17 cellular contexts compared by ENCODE assay signal in the genomic region with DNA sequence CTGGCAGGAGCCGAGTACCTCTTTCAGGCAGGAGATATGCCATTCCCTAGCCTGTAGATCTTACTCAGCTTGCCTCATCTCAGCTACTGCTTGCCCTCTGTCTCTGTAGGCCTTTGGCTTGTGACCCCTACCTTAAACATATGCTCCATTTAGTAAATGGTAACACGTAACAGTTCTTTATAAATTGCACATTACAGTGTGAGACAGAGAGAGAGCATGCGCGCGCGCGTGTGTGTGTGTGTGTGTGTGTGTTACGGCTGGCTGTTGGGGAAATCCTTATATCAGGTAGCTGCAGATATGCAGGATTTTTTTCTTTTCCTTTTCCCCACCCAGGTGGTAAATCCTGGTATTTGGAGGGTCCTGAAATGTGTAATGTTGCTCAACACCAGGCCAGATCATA. TPM values are rescaled to one million over a fixed set of nuclear protein-coding genes. Genes with fewer than 3 reads are reported as not detected.
DNase-seq lines count a peak whose midpoint lies in the region; ATAC-seq, FAIRE-seq and TF ChIP-seq lines count a peak whose summit lies in the region.
"Had no signal": no experiment of that assay in that cellular context is flagged by ENCODE, and none has a peak within 500 bp of the region (broad histone marks: within the 10 kb centered on the region; RNA-seq: fewer than 3 reads in every experiment).

No MANE protein-coding gene starts in this region.

- H3K4me1 ChIP-seq in A549 (peaks cover 88% of the 10 kb centered on the region), muscle layer of colon (ENCODE audit: insufficient read depth, low read length) (peaks cover 20% of the 10 kb centered on the region)

- TF ChIP-seq POLR2A in A549 (IDR thresholded peaks at IDR 0.05; ENCODE audit: low read length): no peak

- H3K27ac Mint-ChIP-seq in activated naive CD4-positive, alpha-beta T cell treated with anti-CD3 and anti-CD28 coated beads, Interleukin-2, amount 50 U/mL, for 72 hours: no peak overlapping the region
- no peak overlapping the region for H3K27ac Mint-ChIP-seq in activated T-helper 17 cell treated with anti-CD3 and anti-CD28 coated beads, Interleukin-2, amount 50 U/mL, for 72 hours
- H3K27ac Mint-ChIP-seq: HFFc6 had no signal

- no peaks in the 10 kb centered on the region for H3K9me3 Mint-ChIP-seq in activated naive CD4-positive, alpha-beta T cell treated with anti-CD3 and anti-CD28 coated beads, Interleukin-2, amount 50 U/mL, for 72 hours
- H3K9me3 Mint-ChIP-seq in activated T-helper 17 cell treated with anti-CD3 and anti-CD28 coated beads, Interleukin-2, amount 50 U/mL, for 72 hours: peaks cover 4% of the 10 kb centered on the region
- H3K9me3 Mint-ChIP-seq: HFFc6, naive B cell had no signal

- H3K9ac ChIP-seq in muscle layer of colon (ENCODE audit: low read length): no peak overlapping the region

- no peaks in the 10 kb centered on the region for H3K27me3 Mint-ChIP-seq in activated T-helper 17 cell treated with anti-CD3 and anti-CD28 coated beads, Interleukin-2, amount 50 U/mL, for 72 hours
- H3K27me3 Mint-ChIP-seq: naive B cell had no signal

- no peak for ATAC-seq in A549
- ATAC-seq in activated naive CD4-positive, alpha-beta T cell treated with anti-CD3 and anti-CD28 coated beads, Interleukin-2, amount 50 U/mL, for 72 hours: no peak
- ATAC-seq in activated T-helper 17 cell treated with anti-CD3 and anti-CD28 coated beads, Interleukin-2, amount 50 U/mL, for 72 hours (replicated peaks): no peak

- peak overlapping the region; percentile 76 for H3K4me2 ChIP-seq in A549

- H3K27me3 ChIP-seq in muscle layer of colon (ENCODE audit: control insufficient read depth in 1 of 2, insufficient read depth in 2 of 2, low read length in 2 of 2): peaks cover 0 to 11% of the 10 kb centered on the region in 2 donors

- 71% methylated on average over 8 of the region's 8 CpGs for WGBS in A549 (ENCODE audit: missing lambda C conversion rate)

- no peak for TF ChIP-seq RAD21 in A549 (conservative IDR thresholded peaks at IDR 0.05 in 1 of 2, IDR thresholded peaks at IDR 0.05 in 1 of 2)

- H3K4me3 ChIP-seq in A549 (no peak overlapping the region; the same call in 2 of the 3 replicates), coronary artery (no peak overlapping the region), muscle layer of colon (ENCODE audit: low read depth in 1 of 2, low read length in 2 of 2) (no peak overlapping the region)

- no peaks in the 10 kb centered on the region for H3K9me3 ChIP-seq in A549
- no peaks in the 10 kb centered on the region for H3K9me3 ChIP-seq in muscle layer of colon (ENCODE audit: low read length)

- peaks cover 30% of the 10 kb centered on the region for H3K4me1 Mint-ChIP-seq in activated T-helper 17 cell treated with anti-CD3 and anti-CD28 coated beads, Interleukin-2, amount 50 U/mL, for 72 hours

- peak overlapping the region; percentile 89 to 91 for H3K27ac ChIP-seq in A549
- H3K27ac ChIP-seq in coronary artery: peak overlapping the region; percentile 52 to 91
- peak overlapping the region; percentile 54 for H3K27ac ChIP-seq in muscle layer of colon (ENCODE audit: low read depth, low read length)

- TF ChIP-seq CTCF in A549 (IDR thresholded peaks at IDR 0.05) (no peak), coronary artery (IDR thresholded peaks at IDR 0.05) (no peak)

- TF ChIP-seq EP300 in A549 (IDR thresholded peaks at IDR 0.05): no peak; a peak in 1 of 5 replicates

- CTCF ChIA-PET in A549 (lab: Yijun Ruan, JAX): interaction anchor here (0.8 to 18.2 kb wide), 9 partner anchors 11 to 67 kb away, joined by 3 to 259 read pairs (median 10); partner anchors contain the start of genes CATSPERG and PPP1R14A

- peak in 1 of 2 experiments; percentile 68 for DNase-seq in A549 (ENCODE audit: low read depth in 1 of 2, low spot score in 1 of 2)
- DNase-seq in NCI-H69 (lab: John Stamatoyannopoulos, UW): peak; percentile 28
- DNase-seq in coronary artery (ENCODE audit: low spot score): no peak
- no peak for DNase-seq in HT-29 (ENCODE audit: low spot score)
- DNase-seq in HCEC 1CT: no peak
- DNase-seq in activated naive CD4-positive, alpha-beta T cell treated with anti-CD3 and anti-CD28 coated beads, Interleukin-2, amount 50 U/mL, for 72 hours (ENCODE audit: low spot score in 2 of 2): no peak
- DNase-seq: activated CD4-positive, alpha-beta T cell treated with anti-CD3 and anti-CD28 coated beads for 4 hours; DMS153; effector CD8-positive, alpha-beta T cell; HFFc6; naive B cell; NCI-H345 had no signal

- H3K36me3 Mint-ChIP-seq in activated naive CD4-positive, alpha-beta T cell treated with anti-CD3 and anti-CD28 coated beads, Interleukin-2, amount 50 U/mL, for 72 hours: peaks cover 5 to 10% of the 10 kb centered on the region in 2 donors
- H3K36me3 Mint-ChIP-seq in activated T-helper 17 cell treated with anti-CD3 and anti-CD28 coated beads, Interleukin-2, amount 50 U/mL, for 72 hours (ENCODE audit: low read depth): peaks cover 4% of the 10 kb centered on the region
- H3K36me3 Mint-ChIP-seq: naive B cell had no signal

- FAIRE-seq in A549 (lab: Jason Lieb, UNC): no peak
- FAIRE-seq: islet of Langerhans, RCC 7860 had no signal

- H3K36me3 ChIP-seq in muscle layer of colon (ENCODE audit: insufficient read depth, low read length): no peaks in the 10 kb centered on the region

- no peak overlapping the region for H3K4me3 Mint-ChIP-seq in activated T-helper 17 cell treated with anti-CD3 and anti-CD28 coated beads, Interleukin-2, amount 50 U/mL, for 72 hours
- H3K4me3 Mint-ChIP-seq: HFFc6 had no signal

- POLR2A ChIA-PET in A549 (lab: Yijun Ruan, JAX): interaction anchor here (0.6 to 8.8 kb wide), 2 partner anchors 11 to 36 kb away, joined by 3 to 127 read pairs; partner anchors contain the start of gene C19orf33

TF ChIP-seq in A549, 52 proteins besides CTCF, POLR2A, EP300 and RAD21:
- TF ChIP-seq CEBPB (IDR thresholded peaks at IDR 0.05): 0 out of 4 replicates have a peak, but pooled peaks of 1 of the 2 experiments have one; percentile 40
- TF ChIP-seq KDM5A (IDR thresholded peaks at IDR 0.05): no peak
- TF ChIP-seq HOXB13 (CRISPR knock-in tag; IDR thresholded peaks at IDR 0.05; ENCODE audit: low read depth): 0 out of 2 replicates have a peak, but pooled peaks have one; percentile 5
TF ChIP-seq in A549: peak in this region for 2.

RNA-seq across cellular contexts. Expression of gene SPINT2, which starts 4.2 kb away (rescaled TPM):
- 343 and 425 TPM in 2 replicates for polyA plus RNA-seq in A549 (2011; rRNA removed)
- 347 and 383 TPM in 2 replicates for polyA plus RNA-seq in A549 (2012; cell fraction: cytosol; rRNA removed)
- 348 and 443 TPM in 2 replicates for polyA plus RNA-seq in A549 (2012; cell fraction: nucleus; rRNA removed)
- 244 to 296 TPM (median 291 TPM) in 3 replicates for polyA plus RNA-seq in A549 (2017; fragmentation: RNase III; extraction: RNeasy Plus Mini Kit Qiagen cat#74134 plus additional on column Dnase treatment)
- 154 and 156 TPM in 2 replicates for polyA minus RNA-seq in A549 (2011; rRNA and poly(A)+ RNA removed)
- total RNA-seq in HT-29 (2014; rRNA removed; shearing (Covaris generic)): 2,475 and 2,514 TPM in 2 replicates
- total RNA-seq in activated naive CD4-positive, alpha-beta T cell treated with anti-CD3 and anti-CD28 coated beads, Interleukin-2, amount 50 U/mL, for 72 hours: 100 to 1,000 TPM in 1 of 2 donors, 10 to 100 TPM in 1; 43.0 to 101 TPM
- 10 to 100 TPM; 21.3 to 56.6 TPM for total RNA-seq in activated T-helper 17 cell treated with anti-CD3 and anti-CD28 coated beads, Interleukin-2, amount 50 U/mL, for 72 hours

RNA-seq across cellular contexts. Expression of gene PPP1R14A, which starts 12.4 kb away (rescaled TPM):
- polyA plus RNA-seq in A549 (2011; rRNA removed) (14.6 and 30.5 TPM in 2 replicates), A549 (2017; fragmentation: RNase III; extraction: RNeasy Plus Mini Kit Qiagen cat#74134 plus additional on column Dnase treatment) (88.6 to 99.6 TPM (median 99.5 TPM) in 3 replicates)
- 281 and 324 TPM in 2 replicates for polyA plus RNA-seq in A549 (2012; cell fraction: cytosol; rRNA removed)
- 99.6 and 180 TPM in 2 replicates for polyA plus RNA-seq in A549 (2012; cell fraction: nucleus; rRNA removed)
- polyA minus RNA-seq in A549 (2011; rRNA and poly(A)+ RNA removed): 2.9 and 3.1 TPM in 2 replicates
- not detected in 2 replicates for total RNA-seq in HT-29 (2014; rRNA removed; shearing (Covaris generic))
- under 1 TPM; 0.46 to 0.74 TPM for total RNA-seq in activated naive CD4-positive, alpha-beta T cell treated with anti-CD3 and anti-CD28 coated beads, Interleukin-2, amount 50 U/mL, for 72 hours
- not detected for total RNA-seq in activated T-helper 17 cell treated with anti-CD3 and anti-CD28 coated beads, Interleukin-2, amount 50 U/mL, for 72 hours
- total RNA-seq: HT1080 had no signal

RNA-seq across cellular contexts. Expression of gene C19orf33, which starts 35.5 kb away (rescaled TPM):
- 197 and 302 TPM in 2 replicates for polyA plus RNA-seq in A549 (2011; rRNA removed)
- 1,004 and 1,085 TPM in 2 replicates for polyA plus RNA-seq in A549 (2012; cell fraction: cytosol; rRNA removed)
- polyA plus RNA-seq in A549 (2012; cell fraction: nucleus; rRNA removed): 520 and 541 TPM in 2 replicates
- polyA plus RNA-seq in A549 (2017; fragmentation: RNase III; extraction: RNeasy Plus Mini Kit Qiagen cat#74134 plus additional on column Dnase treatment): 487 to 531 TPM (median 489 TPM) in 3 replicates
- polyA minus RNA-seq in A549 (2011; rRNA and poly(A)+ RNA removed): 17.0 and 21.4 TPM in 2 replicates
- total RNA-seq in HT-29 (2014; rRNA removed; shearing (Covaris generic)): 1,318 and 1,477 TPM in 2 replicates
- not detected for total RNA-seq in activated naive CD4-positive, alpha-beta T cell treated with anti-CD3 and anti-CD28 coated beads, Interleukin-2, amount 50 U/mL, for 72 hours
- under 1 TPM in 1 of 2 donors, not detected in 1; 0.87 TPM for total RNA-seq in activated T-helper 17 cell treated with anti-CD3 and anti-CD28 coated beads, Interleukin-2, amount 50 U/mL, for 72 hours
- total RNA-seq: HFFc6 had no signal

RNA-seq across cellular contexts. Expression of gene DPF1, which starts 44.5 kb away (rescaled TPM):
- polyA plus RNA-seq in A549 (2011; rRNA removed) (1.3 and 2.1 TPM in 2 replicates), A549 (2017; fragmentation: RNase III; extraction: RNeasy Plus Mini Kit Qiagen cat#74134 plus additional on column Dnase treatment) (4.4 to 6.8 TPM (median 5.3 TPM) in 3 replicates)
- 5.0 and 5.1 TPM in 2 replicates for polyA plus RNA-seq in A549 (2012; cell fraction: cytosol; rRNA removed)
- polyA plus RNA-seq in A549 (2012; cell fraction: nucleus; rRNA removed): 11.4 and 12.1 TPM in 2 replicates
- polyA minus RNA-seq in A549 (2011; rRNA and poly(A)+ RNA removed): 1.6 and 2.8 TPM in 2 replicates
- total RNA-seq in HT-29 (2014; rRNA removed; shearing (Covaris generic)): 0.89 and 1.3 TPM in 2 replicates
- 1 to 10 TPM in 1 of 2 donors, not detected in 1; 2.1 TPM for total RNA-seq in activated naive CD4-positive, alpha-beta T cell treated with anti-CD3 and anti-CD28 coated beads, Interleukin-2, amount 50 U/mL, for 72 hours
- 1 to 10 TPM in 1 of 2 donors, not detected in 1; 1.1 TPM for total RNA-seq in activated T-helper 17 cell treated with anti-CD3 and anti-CD28 coated beads, Interleukin-2, amount 50 U/mL, for 72 hours

RNA-seq across cellular contexts. Expression of gene YIF1B, which starts 47.2 kb away (rescaled TPM):
- 75.5 and 88.1 TPM in 2 replicates for polyA plus RNA-seq in A549 (2011; rRNA removed)
- 225 and 320 TPM in 2 replicates for polyA plus RNA-seq in A549 (2012; cell fraction: cytosol; rRNA removed)
- polyA plus RNA-seq in A549 (2012; cell fraction: nucleus; rRNA removed): 303 and 382 TPM in 2 replicates
- 87.5 to 104 TPM (median 100 TPM) in 3 replicates for polyA plus RNA-seq in A549 (2017; fragmentation: RNase III; extraction: RNeasy Plus Mini Kit Qiagen cat#74134 plus additional on column Dnase treatment)
- 75.2 and 83.9 TPM in 2 replicates for polyA minus RNA-seq in A549 (2011; rRNA and poly(A)+ RNA removed)
- total RNA-seq in HT-29 (2014; rRNA removed; shearing (Covaris generic)): 137 and 149 TPM in 2 replicates
- total RNA-seq in activated naive CD4-positive, alpha-beta T cell treated with anti-CD3 and anti-CD28 coated beads, Interleukin-2, amount 50 U/mL, for 72 hours: 10 to 100 TPM; 82.1 to 90.0 TPM
- total RNA-seq in activated T-helper 17 cell treated with anti-CD3 and anti-CD28 coated beads, Interleukin-2, amount 50 U/mL, for 72 hours: 10 to 100 TPM; 77.2 to 84.3 TPM

Comparison
In these comparisons a context has a peak if more than half of its experiments do, and no peak if none do; other contexts are left out.
1. RNA of gene SPINT2, which starts 4.2 kb away (total RNA-seq): 2,475 to 2,514 TPM in HT-29; 43.0 to 101 TPM in activated naive CD4-positive, alpha-beta T cell treated with anti-CD3 and anti-CD28 coated beads, Interleukin-2, amount 50 U/mL, for 72 hours and 21.3 to 56.6 TPM in activated T-helper 17 cell treated with anti-CD3 and anti-CD28 coated beads, Interleukin-2, amount 50 U/mL, for 72 hours; every median in the first group is over 10 times any median in the second.
2. RNA of gene C19orf33, which starts 35.5 kb away (total RNA-seq): 1,318 to 1,477 TPM in HT-29; 0.87 TPM in activated T-helper 17 cell treated with anti-CD3 and anti-CD28 coated beads, Interleukin-2, amount 50 U/mL, for 72 hours and not detected in activated naive CD4-positive, alpha-beta T cell treated with anti-CD3 and anti-CD28 coated beads, Interleukin-2, amount 50 U/mL, for 72 hours; every median in the first group is over 100 times any median in the second.
3. Peak in every context shown above with its lines, with median percentiles within 50 percentile points of each other: H3K27ac ChIP-seq.